23 cellular contexts compared by ENCODE assay signal in the genomic region with DNA sequence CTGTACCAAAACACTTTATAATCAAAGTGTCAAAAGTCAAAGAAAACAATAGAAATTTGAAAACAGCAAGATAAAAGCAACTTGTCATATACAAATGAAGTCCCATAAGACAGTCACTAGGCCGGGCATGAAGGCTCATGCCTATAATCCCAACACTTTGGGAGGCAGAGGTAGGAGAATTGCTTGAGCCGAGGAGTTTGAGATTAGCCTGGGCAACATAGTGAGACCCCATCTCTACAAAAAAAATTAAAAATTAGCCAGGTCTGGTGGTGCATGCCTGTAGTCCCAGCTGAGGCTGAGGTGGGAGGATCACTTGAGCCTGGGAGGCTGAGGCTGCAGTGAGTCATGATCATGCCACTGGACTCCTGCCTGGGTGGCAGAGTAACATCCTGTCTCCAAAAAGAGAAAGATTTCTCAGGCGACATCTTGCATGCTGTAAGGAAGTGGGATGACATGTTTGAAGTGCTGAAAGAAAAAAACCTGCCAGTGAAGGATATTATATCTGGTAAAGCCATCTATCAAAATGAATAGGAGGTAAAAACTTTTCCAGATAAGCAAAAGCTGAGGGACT.
A peak's percentile ranks its signal among the peaks of the same experiment; 100 is the strongest.
DNase-seq lines count a peak whose midpoint lies in the region; ATAC-seq, FAIRE-seq and TF ChIP-seq lines count a peak whose summit lies in the region.
"Had no signal": no experiment of that assay in that cellular context is flagged by ENCODE, and none has a peak within 500 bp of the region (broad histone marks: within the 10 kb centered on the region; RNA-seq: fewer than 3 reads in every experiment).

No MANE protein-coding gene starts in this region.

- peaks cover 14% of the 10 kb centered on the region for H3K36me3 ChIP-seq in astrocyte (ENCODE audit: insufficient read depth, low read length)
- peaks cover 69% of the 10 kb centered on the region for H3K36me3 ChIP-seq in OCI-LY7 (ENCODE audit: insufficient read depth, low read length)
- H3K36me3 ChIP-seq: left ventricle myocardium inferior, Peyer's patch had no signal

- H4K20me1 ChIP-seq in astrocyte (ENCODE audit: insufficient read depth, low read length) (no peaks in the 10 kb centered on the region), OCI-LY7 (ENCODE audit: insufficient read depth, low read length) (no peaks in the 10 kb centered on the region)

- FAIRE-seq in HTR-8/SVneo (lab: Jason Lieb, UNC) (peak; percentile 86), astrocyte (lab: Jason Lieb, UNC) (no peak), RCC 7860 (lab: Jason Lieb, UNC) (no peak)

- H3K9me3 Mint-ChIP-seq in astrocyte (ENCODE audit: unreplicated experiment): peaks cover 3% of the 10 kb centered on the region
- H3K9me3 Mint-ChIP-seq: activated CD4-positive, alpha-beta memory T cell treated with anti-CD3 and anti-CD28 coated beads, Interleukin-2, amount 10 ng/mL, durations not matched to agents 7 days and 5 days; activated naive CD4-positive, alpha-beta T cell treated with anti-CD3 and anti-CD28 coated beads, Interleukin-2, amount 50 U/mL, for 24 hours; activated T-cell treated with anti-CD3 and anti-CD28 coated beads, Interleukin-2, amount 50 U/mL, for 4 hours had no signal

- TF ChIP-seq CTCF in astrocyte (IDR thresholded peaks at IDR 0.05; ENCODE audit: insufficient read depth, low read depth, low read length) (no peak), foreskin fibroblast (IDR thresholded peaks at IDR 0.05; ENCODE audit: low read depth, low read length) (no peak), OCI-LY7 (conservative IDR thresholded peaks at IDR 0.05; ENCODE audit: low read length) (no peak)

- in situ Hi-C loops in ACHN (cut with HindIII; ENCODE audit: low pct_ligation_motif_present, low pct_unique_long_range_greater_than_20kb, low sequenced_read_pairs): no loop called here

- H3K27me3 ChIP-seq in astrocyte (ENCODE audit: insufficient read depth, low read length): no peaks in the 10 kb centered on the region
- H3K27me3 ChIP-seq: Peyer's patch had no signal

- BruUV-seq in OCI-LY7 (replicated peaks; lab: Mats Ljungman, UMichigan): no TSS peak

- H3K27me3 Mint-ChIP-seq in astrocyte (ENCODE audit: low read depth, unreplicated experiment): no peaks in the 10 kb centered on the region
- H3K27me3 Mint-ChIP-seq: activated CD4-positive, alpha-beta memory T cell treated with anti-CD3 and anti-CD28 coated beads, Interleukin-2, amount 10 ng/mL, durations not matched to agents 7 days and 5 days; activated naive CD4-positive, alpha-beta T cell treated with anti-CD3 and anti-CD28 coated beads, Interleukin-2, amount 50 U/mL, for 24 hours; brain; CD4-positive, alpha-beta memory T cell had no signal

- no peaks in the 10 kb centered on the region for H3K4me1 Mint-ChIP-seq in astrocyte (ENCODE audit: low read depth, unreplicated experiment)
- H3K4me1 Mint-ChIP-seq: activated CD4-positive, alpha-beta memory T cell treated with anti-CD3 and anti-CD28 coated beads, Interleukin-2, amount 10 ng/mL, durations not matched to agents 7 days and 5 days; activated naive CD4-positive, alpha-beta T cell treated with anti-CD3 and anti-CD28 coated beads, Interleukin-2, amount 50 U/mL, for 24 hours; brain; CD4-positive, alpha-beta memory T cell had no signal

- no peaks in the 10 kb centered on the region for H3K9me3 ChIP-seq in astrocyte (ENCODE audit: insufficient read depth, low read depth, low read length)
- H3K9me3 ChIP-seq in OCI-LY7 (ENCODE audit: low read length): no peaks in the 10 kb centered on the region
- H3K9me3 ChIP-seq: Peyer's patch had no signal

- no peak overlapping the region for H3K27ac Mint-ChIP-seq in astrocyte (ENCODE audit: unreplicated experiment)
- H3K27ac Mint-ChIP-seq: activated CD4-positive, alpha-beta memory T cell treated with anti-CD3 and anti-CD28 coated beads, Interleukin-2, amount 10 ng/mL, durations not matched to agents 7 days and 5 days; activated naive CD4-positive, alpha-beta T cell treated with anti-CD3 and anti-CD28 coated beads, Interleukin-2, amount 50 U/mL, for 24 hours; brain; CD4-positive, alpha-beta memory T cell had no signal

- no peak for ATAC-seq in HG03439 (IDR thresholded peaks at IDR 0.05; ENCODE audit: unreplicated experiment)
- ATAC-seq: activated T-cell treated with anti-CD3 and anti-CD28 coated beads, Interleukin-2, amount 50 U/mL, for 4 hours had no signal

- H2AFZ ChIP-seq in astrocyte (ENCODE audit: low read depth, low read length) (no peak overlapping the region), OCI-LY7 (ENCODE audit: low read length) (no peak overlapping the region)

- DNase-seq in ACHN (peak; percentile 32), HTR-8/SVneo (ENCODE audit: insufficient read length, low spot score) (no peak), astrocyte (ENCODE audit: low read depth) (peak; percentile 11), foreskin fibroblast (peak; percentile 7 to 19), RCC 7860 (ENCODE audit: low spot score) (no peak), activated gamma-delta T cell treated with Interleukin-2 at 50 U/mL for 16 hours (no peak), OCI-LY7 (ENCODE audit: low spot score) (no peak)
- DNase-seq: activated CD4-positive, alpha-beta memory T cell treated with anti-CD3 and anti-CD28 coated beads, Interleukin-2, amount 10 ng/mL, durations not matched to agents 7 days and 5 days; activated T-cell treated with anti-CD3 and anti-CD28 coated beads, Interleukin-2, amount 50 U/mL, for 4 hours; CD4-positive, alpha-beta memory T cell; DMS53; dorsolateral prefrontal cortex; left ventricle myocardium inferior; NCI-H1092; NCI-H774; occipital lobe; Peyer's patch; stimulated activated CD4-positive, alpha-beta T cell treated with anti-CD3 and anti-CD28 coated beads, Interleukin-2, amount 100 ng/mL, for 24 hours; SW 1271 had no signal

- no peak overlapping the region for H3K4me2 ChIP-seq in astrocyte (ENCODE audit: low read length)
- H3K4me2 ChIP-seq in OCI-LY7 (ENCODE audit: low read length): no peak overlapping the region

- intact Hi-C loops in OCI-LY7 (cut with micrococcal nuclease; ENCODE audit: unreplicated experiment): no loop called here

- H3K36me3 Mint-ChIP-seq in astrocyte (ENCODE audit: low read depth, unreplicated experiment): no peaks in the 10 kb centered on the region

- H3K9ac ChIP-seq in astrocyte (ENCODE audit: low read length): no peak overlapping the region

- H3K4me3 Mint-ChIP-seq in astrocyte (ENCODE audit: unreplicated experiment): no peak overlapping the region
- H3K4me3 Mint-ChIP-seq: activated CD4-positive, alpha-beta memory T cell treated with anti-CD3 and anti-CD28 coated beads, Interleukin-2, amount 10 ng/mL, durations not matched to agents 7 days and 5 days; activated naive CD4-positive, alpha-beta T cell treated with anti-CD3 and anti-CD28 coated beads, Interleukin-2, amount 50 U/mL, for 24 hours; activated T-cell treated with anti-CD3 and anti-CD28 coated beads, Interleukin-2, amount 50 U/mL, for 4 hours; brain; CD4-positive, alpha-beta memory T cell had no signal

- CTCF ChIA-PET in OCI-LY7 (lab: Charles Lee; ENCODE audit: unreplicated experiment): no interaction called here

- H3K27ac ChIP-seq in astrocyte (ENCODE audit: low read depth, low read length): no peak overlapping the region
- no peak overlapping the region for H3K27ac ChIP-seq in OCI-LY7 (ENCODE audit: low read depth, low read length, poor library complexity, severe bottlenecking)
- H3K27ac ChIP-seq: dorsolateral prefrontal cortex, left ventricle myocardium inferior, Peyer's patch, VCaP had no signal

- POLR2A ChIA-PET in OCI-LY7 (lab: Charles Lee): interaction anchor here (0.7 kb wide), 1 partner anchor 338 kb away, joined by 3 read pairs; no protein-coding TSS in a partner anchor

- no peaks in the 10 kb centered on the region for H3K9me2 ChIP-seq in OCI-LY7 (ENCODE audit: insufficient read depth, low read length)

- no peaks in the 10 kb centered on the region for H3K79me2 ChIP-seq in astrocyte (ENCODE audit: insufficient read depth, low read length)
- no peaks in the 10 kb centered on the region for H3K79me2 ChIP-seq in OCI-LY7 (ENCODE audit: insufficient read depth, low read depth, low read length)

- H3K4me3 ChIP-seq in astrocyte (ENCODE audit: insufficient read depth, low read depth, low read length) (no peak overlapping the region), foreskin fibroblast (ENCODE audit: low read depth in 1 of 2, low read length in 2 of 2) (no peak overlapping the region), OCI-LY7 (ENCODE audit: low read depth, low read length, poor library complexity, severe bottlenecking) (no peak overlapping the region)
- H3K4me3 ChIP-seq: dorsolateral prefrontal cortex, left ventricle myocardium inferior, Peyer's patch had no signal

- H3K4me1 ChIP-seq in astrocyte (ENCODE audit: insufficient read depth, low read length): no peaks in the 10 kb centered on the region
- no peaks in the 10 kb centered on the region for H3K4me1 ChIP-seq in OCI-LY7 (ENCODE audit: insufficient read depth, low read length, poor library complexity, severe bottlenecking)
- H3K4me1 ChIP-seq: left ventricle myocardium inferior, Peyer's patch had no signal

Comparison
In these comparisons a context has a peak if more than half of its experiments do, and no peak if none do; other contexts are left out.
1. DNase-seq: peak in ACHN (single experiment), astrocyte (single experiment) and foreskin fibroblast (2 of 2); none in HTR-8/SVneo (single experiment), RCC 7860 (single experiment), activated gamma-delta T cell treated with Interleukin-2 at 50 U/mL for 16 hours (single experiment) and OCI-LY7 (single experiment).